ENCODE assay signal across 8 cellular contexts in the genomic region with DNA sequence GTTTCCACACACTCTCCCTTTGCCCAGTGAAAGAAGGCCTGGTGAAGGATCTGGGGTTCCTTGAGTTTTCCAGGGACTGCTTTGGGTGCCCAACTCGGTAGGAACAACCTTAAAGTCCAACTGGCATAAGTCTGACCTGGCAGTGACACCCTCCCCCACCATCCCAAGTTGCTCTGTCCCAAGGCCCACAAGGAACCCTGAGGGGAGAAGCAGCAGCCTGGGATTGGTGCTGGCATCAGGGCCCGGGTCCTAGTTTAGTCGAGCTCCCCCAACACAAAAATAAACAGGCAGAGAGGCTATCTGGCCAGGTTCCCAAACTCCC. TPM values are rescaled to one million over a fixed set of nuclear protein-coding genes. Genes with fewer than 3 reads are reported as not detected.
DNase-seq lines count a peak whose midpoint lies in the region; ATAC-seq and TF ChIP-seq lines count a peak whose summit lies in the region.

No MANE protein-coding gene starts in this region.

- H3F3A ChIP-seq in OCI-LY1 (ENCODE audit: insufficient read depth, low read length): no peaks in the 10 kb centered on the region

- no peaks in the 10 kb centered on the region for H3K9me2 ChIP-seq in OCI-LY1 (ENCODE audit: low read depth, low read length)

- H3K9me3 Mint-ChIP-seq in CD8-positive, alpha-beta memory T cell: no peaks in the 10 kb centered on the region
- H3K9me3 Mint-ChIP-seq in endodermal cell: no peaks in the 10 kb centered on the region

- H3K27ac ChIP-seq in CD8-positive, alpha-beta memory T cell (ENCODE audit: low read depth, low read length): peak overlapping the region; percentile 90
- peak overlapping the region; percentile 9 for H3K27ac ChIP-seq in OCI-LY1 (ENCODE audit: low read depth, low read length, poor library complexity, severe bottlenecking)
- no peak overlapping the region for H3K27ac ChIP-seq in endodermal cell (ENCODE audit: low read depth, low read length)
- peak overlapping the region; percentile 89 for H3K27ac ChIP-seq in osteoblast (ENCODE audit: low read depth, low read length)

- no peak for TF ChIP-seq CTCF in OCI-LY1 (IDR thresholded peaks at IDR 0.05; ENCODE audit: low read length)
- TF ChIP-seq CTCF in endodermal cell (conservative IDR thresholded peaks at IDR 0.05): no peak
- TF ChIP-seq CTCF in osteoblast (IDR thresholded peaks at IDR 0.05; ENCODE audit: extremely low read depth, low read depth, low read length): no peak

- POLR2A ChIA-PET in CD8-positive, alpha-beta memory T cell (lab: Charles Lee): interaction anchor here (1.5 kb wide), 1 partner anchor 51 kb away, joined by 4 read pairs; a partner anchor contains a TSS

- DNase-seq in CD8-positive, alpha-beta memory T cell: no peak
- DNase-seq in endodermal cell (no peak), osteoblast (ENCODE audit: insufficient read length, low spot score, missing footprints) (peak; percentile 91), KG1 (lab: John Stamatoyannopoulos, UW) (no peak), DMS153 (lab: John Stamatoyannopoulos, UW) (no peak), NCI-H1417 treated with DMSO at 0.1 percent for 48 hours (lab: John Stamatoyannopoulos, UW) (no peak)

- no peaks in the 10 kb centered on the region for H3K9me3 ChIP-seq in CD8-positive, alpha-beta memory T cell (ENCODE audit: low read length)
- H3K9me3 ChIP-seq in OCI-LY1 (ENCODE audit: low read length) (no peaks in the 10 kb centered on the region), endodermal cell (ENCODE audit: control insufficient read depth, low read length) (no peaks in the 10 kb centered on the region), osteoblast (ENCODE audit: low read depth, low read length) (no peaks in the 10 kb centered on the region)

- no peak for ATAC-seq in GM18517 (IDR thresholded peaks at IDR 0.05; ENCODE audit: unreplicated experiment)

- H2AFZ ChIP-seq in OCI-LY1 (ENCODE audit: low read length) (no peak overlapping the region), osteoblast (ENCODE audit: low read length) (no peak overlapping the region)

- peak overlapping the region; percentile 83 for H3K4me3 ChIP-seq in CD8-positive, alpha-beta memory T cell (ENCODE audit: low read length)
- H3K4me3 ChIP-seq in OCI-LY1 (ENCODE audit: low read depth, low read length, poor library complexity, severe bottlenecking) (peak overlapping the region; percentile 76), endodermal cell (ENCODE audit: low read length) (peak overlapping the region; percentile 89), osteoblast (ENCODE audit: insufficient read depth, low read length) (peak overlapping the region; percentile 93)

- peaks cover 0 to 5% of the 10 kb centered on the region in 2 donors for H3K27me3 Mint-ChIP-seq in CD8-positive, alpha-beta memory T cell
- no peaks in the 10 kb centered on the region for H3K27me3 Mint-ChIP-seq in endodermal cell (ENCODE audit: insufficient read depth)

- CTCF ChIA-PET in CD8-positive, alpha-beta memory T cell (lab: Charles Lee): interaction anchor here (0.7 to 1.3 kb wide), 3 partner anchors 15 to 39 kb away, joined by 3 to 5 read pairs (median 3); no protein-coding TSS in a partner anchor

- no peaks in the 10 kb centered on the region for H3K27me3 ChIP-seq in CD8-positive, alpha-beta memory T cell (ENCODE audit: insufficient read depth, low read length, poor library complexity, severe bottlenecking)
- H3K27me3 ChIP-seq in OCI-LY1 (ENCODE audit: insufficient read depth, low read length): no peaks in the 10 kb centered on the region
- no peaks in the 10 kb centered on the region for H3K27me3 ChIP-seq in endodermal cell (ENCODE audit: control insufficient read depth, insufficient read depth, low read length, poor library complexity, severe bottlenecking)
- no peaks in the 10 kb centered on the region for H3K27me3 ChIP-seq in osteoblast (ENCODE audit: insufficient read depth, low read length)

- 0 out of 2 replicates have a peak, but pooled peaks cover 2% of the 10 kb centered on the region for H4K20me1 ChIP-seq in OCI-LY1 (ENCODE audit: insufficient read depth, low read length)
- H4K20me1 ChIP-seq in osteoblast (ENCODE audit: insufficient read depth, low read length): peaks cover 54% of the 10 kb centered on the region

- peaks cover 55 to 71% (median 62%) of the 10 kb centered on the region in 3 donors for H3K4me1 Mint-ChIP-seq in CD8-positive, alpha-beta memory T cell
- H3K4me1 Mint-ChIP-seq in endodermal cell: peaks cover 43% of the 10 kb centered on the region

- peak overlapping the region; percentile 89 for H3K9ac ChIP-seq in OCI-LY1 (ENCODE audit: low read length)
- H3K9ac ChIP-seq in endodermal cell (ENCODE audit: extremely low read depth, low read length, poor library complexity, severe bottlenecking): peak overlapping the region; percentile 92

- peaks cover 0 to 30% (median 4%) of the 10 kb centered on the region in 3 donors for H3K36me3 Mint-ChIP-seq in CD8-positive, alpha-beta memory T cell
- peaks cover 18% of the 10 kb centered on the region for H3K36me3 Mint-ChIP-seq in endodermal cell (ENCODE audit: low read depth)

- H3K4me2 ChIP-seq in OCI-LY1 (ENCODE audit: low read length) (peak overlapping the region; percentile 99), osteoblast (ENCODE audit: insufficient read depth, low read length) (peak overlapping the region; percentile 97)

- peak overlapping the region; percentile 76 to 96 (median 92) for H3K4me3 Mint-ChIP-seq in CD8-positive, alpha-beta memory T cell
- peak overlapping the region; percentile 96 for H3K4me3 Mint-ChIP-seq in endodermal cell

- WGBS in endodermal cell (ENCODE audit: insufficient coverage in 1 of 2, insufficient read length in 1 of 2), 2 experiments: 0 to 6% methylated on average over 1 to 3 of the region's 3 CpGs

- peaks cover 11% of the 10 kb centered on the region for H3K36me3 ChIP-seq in CD8-positive, alpha-beta memory T cell (ENCODE audit: insufficient read depth, low read length)
- peaks cover 17% of the 10 kb centered on the region; the same call in 1 of the 2 replicates for H3K36me3 ChIP-seq in OCI-LY1 (ENCODE audit: insufficient read depth, low read length)
- peaks cover 14% of the 10 kb centered on the region for H3K36me3 ChIP-seq in endodermal cell (ENCODE audit: control insufficient read depth, insufficient read depth, low read length)
- H3K36me3 ChIP-seq in osteoblast (ENCODE audit: insufficient read depth, low read length): peaks cover 11% of the 10 kb centered on the region

- peaks cover 58% of the 10 kb centered on the region for H3K4me1 ChIP-seq in CD8-positive, alpha-beta memory T cell (ENCODE audit: insufficient read depth, low read length)
- H3K4me1 ChIP-seq in OCI-LY1 (ENCODE audit: insufficient read depth, low read length, severe bottlenecking): peaks cover 54% of the 10 kb centered on the region
- H3K4me1 ChIP-seq in endodermal cell (ENCODE audit: control insufficient read depth, insufficient read depth, low read length): peaks cover 4% of the 10 kb centered on the region
- peaks cover 47% of the 10 kb centered on the region for H3K4me1 ChIP-seq in osteoblast (ENCODE audit: insufficient read depth, low read length)

- H3K79me2 ChIP-seq in OCI-LY1 (ENCODE audit: insufficient read depth, low read length) (peaks cover 56% of the 10 kb centered on the region), osteoblast (ENCODE audit: insufficient read depth, low read length) (peaks cover 72% of the 10 kb centered on the region)

- H3K27ac Mint-ChIP-seq in CD8-positive, alpha-beta memory T cell: peak overlapping the region; percentile 79 to 96 (median 92)
- peak overlapping the region; percentile 93 for H3K27ac Mint-ChIP-seq in endodermal cell

RNA-seq across cellular contexts. Expression of a gene that starts 1.6 kb away (rescaled TPM):
- 10 to 100 TPM; 79.4 to 79.7 TPM for total RNA-seq in CD8-positive, alpha-beta memory T cell
- polyA plus RNA-seq in CD8-positive, alpha-beta memory T cell: 22.8 TPM
- total RNA-seq in endodermal cell (100 to 1,000 TPM; 118 to 123 TPM), osteoblast (24.6 and 28.6 TPM in 2 replicates)
- polyA plus RNA-seq in endodermal cell (2013, experiment 1 of 2): 30.1 TPM
- 36.6 TPM for polyA plus RNA-seq in endodermal cell (2013, experiment 2 of 2)

RNA-seq across cellular contexts. Expression of a gene that starts 10.8 kb away (rescaled TPM):
- 10 to 100 TPM; 10.1 to 10.2 TPM for total RNA-seq in CD8-positive, alpha-beta memory T cell
- 8.0 TPM for polyA plus RNA-seq in CD8-positive, alpha-beta memory T cell
- 1 to 10 TPM; 2.5 to 3.2 TPM for total RNA-seq in endodermal cell
- 4.1 TPM for polyA plus RNA-seq in endodermal cell (2013, experiment 1 of 2)
- polyA plus RNA-seq in endodermal cell (2013, experiment 2 of 2): 3.7 TPM
- total RNA-seq in osteoblast: 0.72 and 0.88 TPM in 2 replicates

RNA-seq across cellular contexts. Expression of a gene that starts 35.6 kb away (rescaled TPM):
- under 1 TPM in 1 of 2 experiments, not detected in 1; 0.04 TPM for total RNA-seq in CD8-positive, alpha-beta memory T cell
- not detected for polyA plus RNA-seq in CD8-positive, alpha-beta memory T cell
- total RNA-seq in endodermal cell (under 1 TPM; 0.15 to 0.51 TPM), osteoblast (under 0.01 TPM in 1 of 2 replicates, not detected in the other)
- polyA plus RNA-seq in endodermal cell (2013, experiment 1 of 2): 0.18 TPM
- 0.21 TPM for polyA plus RNA-seq in endodermal cell (2013, experiment 2 of 2)

RNA-seq across cellular contexts. Expression of a gene that starts 40.4 kb away (rescaled TPM):
- 10 to 100 TPM; 73.3 to 78.3 TPM for total RNA-seq in CD8-positive, alpha-beta memory T cell
- 45.9 TPM for polyA plus RNA-seq in CD8-positive, alpha-beta memory T cell
- total RNA-seq in endodermal cell: 10 to 100 TPM; 27.6 to 38.1 TPM
- polyA plus RNA-seq in endodermal cell (2013, experiment 1 of 2): 45.4 TPM
- 36.6 TPM for polyA plus RNA-seq in endodermal cell (2013, experiment 2 of 2)
- 81.3 and 89.0 TPM in 2 replicates for total RNA-seq in osteoblast

RNA-seq across cellular contexts. Expression of a gene that starts 51.6 kb away (rescaled TPM):
- 10 to 100 TPM; 47.2 to 48.7 TPM for total RNA-seq in CD8-positive, alpha-beta memory T cell
- 37.6 TPM for polyA plus RNA-seq in CD8-positive, alpha-beta memory T cell
- total RNA-seq in endodermal cell (10 to 100 TPM; 89.5 to 98.6 TPM), osteoblast (57.2 and 60.4 TPM in 2 replicates)
- 124 TPM for polyA plus RNA-seq in endodermal cell (2013, experiment 1 of 2)
- 83.6 TPM for polyA plus RNA-seq in endodermal cell (2013, experiment 2 of 2)
